In the genomic region with DNA sequence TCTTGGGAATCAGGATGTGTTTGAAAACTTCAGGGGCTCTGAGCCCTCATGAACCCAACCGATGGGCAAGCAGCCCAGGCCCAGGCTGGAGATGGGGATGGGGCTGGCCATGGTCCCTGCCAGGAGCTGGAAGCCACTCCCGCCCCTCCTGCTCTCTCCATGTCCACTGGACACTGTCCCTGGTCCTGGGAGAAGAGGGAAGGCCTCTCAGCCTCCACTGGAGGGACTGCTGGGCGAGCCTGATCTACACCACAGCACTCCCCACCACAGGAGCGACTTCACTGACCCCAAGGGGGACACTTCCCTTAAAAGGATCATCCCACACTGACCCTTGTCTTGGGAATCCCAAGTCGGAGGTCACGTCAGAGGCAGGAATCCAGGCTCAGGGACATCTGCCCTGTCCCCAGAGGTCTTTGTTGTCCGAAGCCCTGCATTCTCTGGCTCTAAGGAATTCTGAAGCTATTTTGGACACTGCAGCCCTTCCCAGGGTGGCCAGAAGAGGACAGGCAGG, we compare ENCODE assay signal across 1 cellular context.
TF ChIP-seq lines count a peak whose summit lies in the region.

No MANE protein-coding gene starts in this region.

TF ChIP-seq in SK-N-SH treated with all-trans-retinoic acid at 6 μM for 48 hours, 23 proteins besides CTCF, POLR2A, EP300 and RAD21 (continued from another document):
- TF ChIP-seq, protein P1, sequence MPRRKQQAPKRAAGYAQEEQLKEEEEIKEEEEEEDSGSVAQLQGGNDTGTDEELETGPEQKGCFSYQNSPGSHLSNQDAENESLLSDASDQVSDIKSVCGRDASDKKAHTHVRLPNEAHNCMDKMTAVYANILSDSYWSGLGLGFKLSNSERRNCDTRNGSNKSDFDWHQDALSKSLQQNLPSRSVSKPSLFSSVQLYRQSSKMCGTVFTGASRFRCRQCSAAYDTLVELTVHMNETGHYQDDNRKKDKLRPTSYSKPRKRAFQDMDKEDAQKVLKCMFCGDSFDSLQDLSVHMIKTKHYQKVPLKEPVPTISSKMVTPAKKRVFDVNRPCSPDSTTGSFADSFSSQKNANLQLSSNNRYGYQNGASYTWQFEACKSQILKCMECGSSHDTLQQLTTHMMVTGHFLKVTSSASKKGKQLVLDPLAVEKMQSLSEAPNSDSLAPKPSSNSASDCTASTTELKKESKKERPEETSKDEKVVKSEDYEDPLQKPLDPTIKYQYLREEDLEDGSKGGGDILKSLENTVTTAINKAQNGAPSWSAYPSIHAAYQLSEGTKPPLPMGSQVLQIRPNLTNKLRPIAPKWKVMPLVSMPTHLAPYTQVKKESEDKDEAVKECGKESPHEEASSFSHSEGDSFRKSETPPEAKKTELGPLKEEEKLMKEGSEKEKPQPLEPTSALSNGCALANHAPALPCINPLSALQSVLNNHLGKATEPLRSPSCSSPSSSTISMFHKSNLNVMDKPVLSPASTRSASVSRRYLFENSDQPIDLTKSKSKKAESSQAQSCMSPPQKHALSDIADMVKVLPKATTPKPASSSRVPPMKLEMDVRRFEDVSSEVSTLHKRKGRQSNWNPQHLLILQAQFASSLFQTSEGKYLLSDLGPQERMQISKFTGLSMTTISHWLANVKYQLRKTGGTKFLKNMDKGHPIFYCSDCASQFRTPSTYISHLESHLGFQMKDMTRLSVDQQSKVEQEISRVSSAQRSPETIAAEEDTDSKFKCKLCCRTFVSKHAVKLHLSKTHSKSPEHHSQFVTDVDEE (CRISPR knock-in tag; IDR thresholded peaks at IDR 0.05): no peak
- TF ChIP-seq ZNF8 (CRISPR knock-in tag; IDR thresholded peaks at IDR 0.05) (no peak), RARB (CRISPR knock-in tag; IDR thresholded peaks at IDR 0.05) (no peak), CSDC2 (CRISPR knock-in tag; IDR thresholded peaks at IDR 0.05) (no peak), GLIS3 (CRISPR knock-in tag; IDR thresholded peaks at IDR 0.05) (no peak), ISL1 (CRISPR knock-in tag; IDR thresholded peaks at IDR 0.05) (no peak), ARNTL (CRISPR knock-in tag; IDR thresholded peaks at IDR 0.05; ENCODE audit: borderline replicate concordance, low read depth) (no peak), ZNF565 (CRISPR knock-in tag; conservative IDR thresholded peaks at IDR 0.05; ENCODE audit: low read depth) (no peak)
